Comparison of ENCODE assay signal across 26 cellular contexts in the genomic region with DNA sequence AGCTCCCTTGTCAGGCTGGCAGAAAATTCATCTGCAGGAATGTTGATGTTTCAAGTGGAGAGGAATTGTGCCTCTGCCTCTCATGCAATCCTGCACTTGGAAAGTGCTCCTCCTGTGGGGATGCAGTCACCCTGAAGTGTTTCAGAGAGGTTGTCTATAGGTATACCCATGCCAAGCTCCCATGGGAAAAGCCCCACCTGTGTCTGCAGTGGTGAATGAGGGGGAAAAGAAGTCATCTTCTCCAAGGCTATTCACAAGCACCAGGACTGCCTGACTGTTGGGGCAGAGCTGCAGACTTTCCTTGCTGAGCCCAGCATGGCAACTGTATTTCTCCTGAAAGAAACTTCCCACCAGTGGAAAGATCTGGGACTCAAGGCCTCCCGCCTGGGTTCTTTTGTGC. TPM values are rescaled to one million over a fixed set of nuclear protein-coding genes. Genes with fewer than 3 reads are reported as not detected.
"Had no signal": no experiment of that assay in that cellular context is flagged by ENCODE, and none has a peak within 500 bp of the region (broad histone marks: within the 10 kb centered on the region; RNA-seq: fewer than 3 reads in every experiment).

No MANE protein-coding gene starts in this region.

- ATAC-seq: naive thymus-derived CD4-positive, alpha-beta T cell; sciatic nerve; stimulated activated memory B cell treated with anti-CD40 and anti-IgM and Interleukin-4, amounts not matched to agents 10 μg/mL and 1 μg/mL and 100 μg/mL, for 72 hours had no signal

- H3K27me3 ChIP-seq: dorsolateral prefrontal cortex, heart left ventricle, neutrophil, spleen had no signal

- H3K27me3 Mint-ChIP-seq: naive thymus-derived CD4-positive, alpha-beta T cell; stimulated activated memory B cell treated with anti-CD40 and anti-IgM and Interleukin-4, amounts not matched to agents 10 μg/mL and 1 μg/mL and 100 μg/mL, for 72 hours; stimulated activated naive CD8-positive, alpha-beta T cell treated with anti-CD3 and anti-CD28 coated beads, Interleukin-15, Interleukin-2, amounts not matched to agents 100 ng/mL and 50 ng/mL, for 24 hours; type B pancreatic cell had no signal

- H3K4me3 ChIP-seq: dorsolateral prefrontal cortex, heart left ventricle, lung, spleen, thoracic aorta had no signal

- H3K27ac Mint-ChIP-seq: naive thymus-derived CD4-positive, alpha-beta T cell; stimulated activated memory B cell treated with anti-CD40 and anti-IgM and Interleukin-4, amounts not matched to agents 10 μg/mL and 1 μg/mL and 100 μg/mL, for 72 hours; stimulated activated naive CD8-positive, alpha-beta T cell treated with anti-CD3 and anti-CD28 coated beads, Interleukin-15, Interleukin-2, amounts not matched to agents 100 ng/mL and 50 ng/mL, for 24 hours had no signal

- DNase-seq: cortex of kidney; dorsolateral prefrontal cortex; effector CD8-positive, alpha-beta T cell; heart left ventricle; hippocampal formation; left ventricle myocardium superior; mesenchymal stem cell; naive thymus-derived CD4-positive, alpha-beta T cell; posterior cingulate gyrus; spleen; stimulated activated CD4-positive, alpha-beta T cell treated with anti-CD3 and anti-CD28 coated beads, Interleukin-1b, Interleukin-23, amount 100 ng/mL, for 48 hours; stimulated activated CD4-positive, alpha-beta T cell treated with anti-CD3 and anti-CD28 coated beads, Interleukin-4, amount 100 ng/mL, for 24 hours had no signal

- H3K27ac ChIP-seq: dorsolateral prefrontal cortex, heart left ventricle, neutrophil, spleen, thoracic aorta had no signal

- H3K36me3 ChIP-seq: neutrophil had no signal

- H3K4me3 Mint-ChIP-seq: naive thymus-derived CD4-positive, alpha-beta T cell; stimulated activated memory B cell treated with anti-CD40 and anti-IgM and Interleukin-4, amounts not matched to agents 10 μg/mL and 1 μg/mL and 100 μg/mL, for 72 hours; stimulated activated naive CD8-positive, alpha-beta T cell treated with anti-CD3 and anti-CD28 coated beads, Interleukin-15, Interleukin-2, amounts not matched to agents 100 ng/mL and 50 ng/mL, for 24 hours; type B pancreatic cell had no signal

- H3K9me3 Mint-ChIP-seq: stimulated activated naive CD8-positive, alpha-beta T cell treated with anti-CD3 and anti-CD28 coated beads, Interleukin-15, Interleukin-2, amounts not matched to agents 100 ng/mL and 50 ng/mL, for 24 hours had no signal

- H3K9me3 ChIP-seq: heart left ventricle, neutrophil, spleen, thoracic aorta had no signal

RNA-seq across cellular contexts. Expression of gene GPR22, which starts 35.5 kb away (rescaled TPM):
- total RNA-seq: esophagus mucosa; fibroblast of lung; glomerular endothelial cell; kidney epithelial cell; left colon; lung; naive thymus-derived CD4-positive, alpha-beta T cell; osteoblast; sciatic nerve; subcutaneous adipose tissue; thoracic aorta had no signal
